Comparison of ENCODE assay signal across 24 cellular contexts in the genomic region with DNA sequence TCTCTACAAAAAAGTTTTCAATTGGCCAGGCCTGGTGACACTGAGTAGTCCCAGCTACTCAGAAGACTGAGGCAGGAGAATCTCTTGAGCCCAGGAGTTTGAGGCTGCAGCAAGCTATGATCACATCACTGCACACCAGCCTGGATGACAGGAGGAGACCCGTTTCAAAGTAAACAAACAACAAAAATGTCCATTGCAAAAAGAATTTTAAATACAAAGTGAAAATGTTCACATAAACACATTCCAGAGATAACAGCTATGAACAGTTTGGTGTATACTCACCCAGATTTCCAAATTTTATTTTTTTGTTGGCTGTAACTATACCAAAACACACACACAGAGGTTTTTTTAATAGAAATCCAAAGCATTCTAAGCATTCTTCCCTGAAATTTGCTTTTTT. TPM values are rescaled to one million over a fixed set of nuclear protein-coding genes. Genes with fewer than 3 reads are reported as not detected.
"Had no signal": no experiment of that assay in that cellular context is flagged by ENCODE, and none has a peak within 500 bp of the region (broad histone marks: within the 10 kb centered on the region; RNA-seq: fewer than 3 reads in every experiment).

No MANE protein-coding gene starts in this region.

- H3K9me3 ChIP-seq: breast epithelium, esophagus muscularis mucosa, mucosa of descending colon, prostate gland, right atrium auricular region had no signal

- H3K4me3 Mint-ChIP-seq: activated naive CD4-positive, alpha-beta T cell treated with anti-CD3 and anti-CD28 coated beads for 36 hours; activated T-cell treated with anti-CD3 and anti-CD28 coated beads, Interleukin-2, amount 50 U/mL, for 4 hours; dendritic cell treated with granulocyte-macrophage colony-stimulating factor and Interleukin-4, amounts not matched to agents 40 ng/mL and 50 ng/mL, for 4 days; memory B cell; naive B cell; type B pancreatic cell had no signal

- H3K4me1 ChIP-seq: breast epithelium, esophagus muscularis mucosa, prostate gland, right atrium auricular region had no signal

- H3K36me3 Mint-ChIP-seq: memory B cell, naive B cell, type B pancreatic cell had no signal

- H3K9me3 Mint-ChIP-seq: activated naive CD4-positive, alpha-beta T cell treated with anti-CD3 and anti-CD28 coated beads for 36 hours; activated T-cell treated with anti-CD3 and anti-CD28 coated beads, Interleukin-2, amount 50 U/mL, for 4 hours; dendritic cell treated with granulocyte-macrophage colony-stimulating factor and Interleukin-4, amounts not matched to agents 40 ng/mL and 50 ng/mL, for 4 days; memory B cell; naive B cell; type B pancreatic cell had no signal

- H3K4me3 ChIP-seq: breast epithelium, esophagus muscularis mucosa, mucosa of descending colon, prostate gland, right atrium auricular region had no signal

- H3K4me1 Mint-ChIP-seq: memory B cell, naive B cell had no signal

- ATAC-seq: activated T-cell treated with anti-CD3 and anti-CD28 coated beads, Interleukin-2, amount 50 U/mL, for 4 hours; left ventricle myocardium superior; mucosa of descending colon; stimulated activated naive CD8-positive, alpha-beta T cell treated with anti-CD3 and anti-CD28 coated beads, Interleukin-15, Interleukin-2, amounts not matched to agents 100 U/mL and 50 U/mL, for 24 hours had no signal

- H3K27ac ChIP-seq: breast epithelium, esophagus muscularis mucosa, prostate gland, right atrium auricular region, VCaP had no signal

- DNase-seq: activated CD4-positive, alpha-beta T cell treated with anti-CD3 and anti-CD28 coated beads, Interleukin-2, amount 50 U/mL, for 1 hour; activated CD4-positive, CD25-positive, alpha-beta regulatory T cell treated with anti-CD3 and anti-CD28 coated beads, Interleukin-2, amount 50 U/mL, for 72 hours; activated CD8-positive, alpha-beta memory T cell treated with anti-CD3 and anti-CD28 coated beads, Interleukin-2, amount 50 U/mL, for 4 hours; activated naive CD4-positive, alpha-beta T cell treated with anti-CD3 and anti-CD28 coated beads for 36 hours; activated T-cell treated with anti-CD3 and anti-CD28 coated beads, Interleukin-2, amount 50 U/mL, for 4 hours; effector CD8-positive, alpha-beta T cell; head of caudate nucleus; kidney glomerular epithelial cell; left ventricle myocardium superior; mucosa of descending colon; naive B cell; stimulated activated CD4-positive, alpha-beta T cell treated with anti-CD3 and anti-CD28 coated beads, Interleukin-2, amount 100 ng/mL, for 24 hours; stimulated activated naive CD8-positive, alpha-beta T cell treated with anti-CD3 and anti-CD28 coated beads, Interleukin-15, Interleukin-2, amounts not matched to agents 100 U/mL and 50 U/mL, for 24 hours; substantia nigra; T-helper 2 cell had no signal

- H3K27me3 ChIP-seq: breast epithelium, right atrium auricular region had no signal

- H3K36me3 ChIP-seq: breast epithelium, esophagus muscularis mucosa, prostate gland, right atrium auricular region had no signal

- H3K27ac Mint-ChIP-seq: activated naive CD4-positive, alpha-beta T cell treated with anti-CD3 and anti-CD28 coated beads for 36 hours; dendritic cell treated with granulocyte-macrophage colony-stimulating factor and Interleukin-4, amounts not matched to agents 40 ng/mL and 50 ng/mL, for 4 days; memory B cell; naive B cell; type B pancreatic cell had no signal

- H3K27me3 Mint-ChIP-seq: memory B cell had no signal

RNA-seq across cellular contexts. Expression of gene ADRA1B, which starts 39.8 kb away (rescaled TPM):
- total RNA-seq: activated naive CD4-positive, alpha-beta T cell treated with anti-CD3 and anti-CD28 coated beads for 36 hours; endothelial cell of umbilical vein had no signal
